Comparison of ENCODE assay signal across 11 cellular contexts in the genomic region with DNA sequence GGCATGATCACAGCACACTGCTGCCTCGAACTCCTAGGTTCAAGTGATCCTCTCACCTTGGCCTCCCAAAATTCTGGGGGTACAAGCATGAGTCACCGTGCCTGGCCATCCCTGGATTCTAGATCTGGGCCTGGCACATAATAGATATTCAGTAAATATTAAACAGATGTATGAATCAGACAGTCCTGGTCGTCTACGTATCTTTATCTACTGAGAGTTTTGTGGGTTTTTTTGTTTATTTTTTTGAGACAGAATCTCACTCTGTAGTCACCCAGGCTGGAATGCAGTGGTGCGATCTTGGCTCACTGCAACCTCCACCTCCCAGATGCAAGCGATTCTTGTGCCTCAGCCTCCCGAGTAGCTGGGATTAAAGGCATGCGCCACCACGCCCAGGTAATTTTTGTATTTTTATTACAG. TPM values are rescaled to one million over a fixed set of nuclear protein-coding genes. Genes with fewer than 3 reads are reported as not detected.
DNase-seq lines count a peak whose midpoint lies in the region; ATAC-seq and TF ChIP-seq lines count a peak whose summit lies in the region.
"Had no signal": no experiment of that assay in that cellular context is flagged by ENCODE, and none has a peak within 500 bp of the region (broad histone marks: within the 10 kb centered on the region; RNA-seq: fewer than 3 reads in every experiment).

No MANE protein-coding gene starts in this region.

- no peaks in the 10 kb centered on the region for H3K36me3 Mint-ChIP-seq in CD4-positive, alpha-beta memory T cell
- H3K36me3 Mint-ChIP-seq in nephron progenitor cell (ENCODE audit: low read depth) = no peaks in the 10 kb centered on the region

- H3K9me3 ChIP-seq in CD4-positive, alpha-beta memory T cell (ENCODE audit: control insufficient read depth in 1 of 2, low read length in 2 of 2) = no peaks in the 10 kb centered on the region

- no peaks in the 10 kb centered on the region for H3K27me3 ChIP-seq in CD4-positive, alpha-beta memory T cell (ENCODE audit: insufficient read depth, low read length)

- ATAC-seq in left lobe of liver = no peak

- H3K27me3 Mint-ChIP-seq in CD4-positive, alpha-beta memory T cell = no peaks in the 10 kb centered on the region
- peaks cover 2% of the 10 kb centered on the region for H3K27me3 Mint-ChIP-seq in nephron progenitor cell (ENCODE audit: low read depth, poor library complexity)

- peak overlapping the region; percentile 92 to 99 (median 98) for H3K27ac Mint-ChIP-seq in CD4-positive, alpha-beta memory T cell
- H3K27ac Mint-ChIP-seq in nephron progenitor cell = peak overlapping the region; percentile 59

- H3K4me1 ChIP-seq in CD4-positive, alpha-beta memory T cell (ENCODE audit: insufficient read depth, low read length) = peaks cover 40% of the 10 kb centered on the region

- intact Hi-C loops in CD4-positive, alpha-beta memory T cell (cut with micrococcal nuclease) = loop anchor here (5.0 kb wide), 1 partner anchor 45 kb away; no protein-coding TSS in a partner anchor

- H3K4me3 Mint-ChIP-seq in CD4-positive, alpha-beta memory T cell = peak overlapping the region in 6 of 8 donors; percentile 7 to 96 (median 67)
- H3K4me3 Mint-ChIP-seq in nephron progenitor cell = no peak overlapping the region

- POLR2A ChIA-PET in CD4-positive, alpha-beta memory T cell (lab: Charles Lee; ENCODE audit: partially characterized antibody) = interaction anchor here (2.3 to 7.5 kb wide), 5 partner anchors 23 to 133 kb away, joined by 14 to 131 read pairs (median 29); a partner anchor contains a TSS
- POLR2A ChIA-PET in HEK293T (lab: Yijun Ruan, JAX) = interaction anchor here (0.6 kb wide), 1 partner anchor 31 kb away, joined by 4 read pairs; no protein-coding TSS in a partner anchor

- CTCF ChIA-PET in CD4-positive, alpha-beta memory T cell (lab: Charles Lee; ENCODE audit: partially characterized antibody) = interaction anchor here (2.2 to 3.7 kb wide), 4 partner anchors 10 to 151 kb away, joined by 5 to 25 read pairs (median 14); no protein-coding TSS in a partner anchor
- CTCF ChIA-PET in HEK293T (lab: Yijun Ruan, JAX) = no interaction called here

- H3K27ac ChIP-seq in CD4-positive, alpha-beta memory T cell (ENCODE audit: low read depth, low read length) = peak overlapping the region; percentile 84
- peak overlapping the region; percentile 99 for H3K27ac ChIP-seq in epithelial cell of prostate

- H3K4me3 ChIP-seq in CD4-positive, alpha-beta memory T cell (ENCODE audit: low read length in 2 of 2) = no peak overlapping the region

- no peak for TF ChIP-seq CTCF in nephron progenitor cell (IDR thresholded peaks at IDR 0.05)

- peaks cover 25 to 39% (median 34%) of the 10 kb centered on the region in 4 donors for H3K4me1 Mint-ChIP-seq in CD4-positive, alpha-beta memory T cell
- peaks cover 61% of the 10 kb centered on the region for H3K4me1 Mint-ChIP-seq in nephron progenitor cell

- H3K9me3 Mint-ChIP-seq in CD4-positive, alpha-beta memory T cell = no peaks in the 10 kb centered on the region
- H3K9me3 Mint-ChIP-seq in nephron progenitor cell = no peaks in the 10 kb centered on the region

- no peaks in the 10 kb centered on the region for H3K36me3 ChIP-seq in CD4-positive, alpha-beta memory T cell (ENCODE audit: insufficient read depth, low read length)

- DNase-seq in CD4-positive, alpha-beta memory T cell = no peak
- DNase-seq in RKO (ENCODE audit: low spot score) = peak; percentile 98
- no peak for DNase-seq in epithelial cell of prostate (ENCODE audit: low read depth, low spot score)
- no peak for DNase-seq in nephron progenitor cell
- no peak for DNase-seq in HEK293T (ENCODE audit: extremely low spot score)
- no peak for DNase-seq in left lobe of liver (ENCODE audit: low spot score)
- DNase-seq in NOMO-1 treated with DMSO at 0.1 percent for 48 hours (lab: John Stamatoyannopoulos, UW; ENCODE audit: unreplicated experiment) = no peak
- no peak for DNase-seq in C1 segment of cervical spinal cord (lab: John Stamatoyannopoulos, UW)
- DNase-seq: glutamatergic neuron, GOT3, NCI-H1105 treated with DMSO at 0.1 percent for 48 hours had no signal

TF ChIP-seq in HEK293T, 16 proteins besides CTCF, POLR2A, EP300 and RAD21:
- TF ChIP-seq SUZ12 (IDR thresholded peaks at IDR 0.05) (no peak), L3MBTL2 (conservative IDR thresholded peaks at IDR 0.05) (no peak), NFRKB (IDR thresholded peaks at IDR 0.05) (no peak), FOXA1 (IDR thresholded peaks at IDR 0.05) (no peak), TARDBP (IDR thresholded peaks at IDR 0.05) (no peak), FOXK2 (IDR thresholded peaks at IDR 0.05) (no peak), LEF1 (IDR thresholded peaks at IDR 0.05; ENCODE audit: borderline replicate concordance) (no peak), FOXM1 (IDR thresholded peaks at IDR 0.05; ENCODE audit: borderline replicate concordance) (no peak), HDGF (IDR thresholded peaks at IDR 0.05; ENCODE audit: borderline replicate concordance) (no peak), SP1 (IDR thresholded peaks at IDR 0.05) (no peak), CTBP1 (IDR thresholded peaks at IDR 0.05; ENCODE audit: borderline replicate concordance) (no peak), BHLHE40 (IDR thresholded peaks at IDR 0.05; ENCODE audit: borderline replicate concordance) (no peak), ZNF384 (IDR thresholded peaks at IDR 0.05) (no peak), ARNT (IDR thresholded peaks at IDR 0.05) (no peak), ELF4 (IDR thresholded peaks at IDR 0.05) (no peak)
- TF ChIP-seq, protein P1, sequence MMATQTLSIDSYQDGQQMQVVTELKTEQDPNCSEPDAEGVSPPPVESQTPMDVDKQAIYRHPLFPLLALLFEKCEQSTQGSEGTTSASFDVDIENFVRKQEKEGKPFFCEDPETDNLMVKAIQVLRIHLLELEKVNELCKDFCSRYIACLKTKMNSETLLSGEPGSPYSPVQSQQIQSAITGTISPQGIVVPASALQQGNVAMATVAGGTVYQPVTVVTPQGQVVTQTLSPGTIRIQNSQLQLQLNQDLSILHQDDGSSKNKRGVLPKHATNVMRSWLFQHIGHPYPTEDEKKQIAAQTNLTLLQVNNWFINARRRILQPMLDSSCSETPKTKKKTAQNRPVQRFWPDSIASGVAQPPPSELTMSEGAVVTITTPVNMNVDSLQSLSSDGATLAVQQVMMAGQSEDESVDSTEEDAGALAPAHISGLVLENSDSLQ (IDR thresholded peaks at IDR 0.05) = no peak

RNA-seq across cellular contexts. Expression of a gene that starts 24.3 kb away (rescaled TPM):
- total RNA-seq in CD4-positive, alpha-beta memory T cell = 100 to 1,000 TPM; 420 to 435 TPM
- polyA plus RNA-seq in CD4-positive, alpha-beta memory T cell = 100 to 1,000 TPM; 634 to 758 TPM
- 142 TPM for total RNA-seq in left lobe of liver
